In genomic region chr1:177928194-177928593, GRCh38 we compare ENCODE assay signal across 14 cellular contexts. TPM values are rescaled to one million over a fixed set of nuclear protein-coding genes. Genes with fewer than 3 reads are reported as not detected.
DNase-seq lines count a peak whose midpoint lies in the region; ATAC-seq, FAIRE-seq and TF ChIP-seq lines count a peak whose summit lies in the region.
"Had no signal": no experiment of that assay in that cellular context is flagged by ENCODE, and none has a peak within 500 bp of the region (broad histone marks: within the 10 kb centered on the region; RNA-seq: fewer than 3 reads in every experiment).

No MANE protein-coding gene starts in this region.

- intact Hi-C loops in K562 (cut with micrococcal nuclease): no loop called here
- intact Hi-C loops in natural killer cell (cut with micrococcal nuclease): no loop called here

- BruUV-seq in K562 (replicated peaks; lab: Mats Ljungman, UMichigan): no TSS peak

- POLR2A ChIA-PET in AG04449 (lab: Yijun Ruan, JAX) (no interaction called here), K562 (lab: Yijun Ruan, JAX) (no interaction called here)

- H3K4me1 ChIP-seq in K562 (replicated peaks in 1 of 2; ENCODE audit: control insufficient read depth in 2 of 2, insufficient read depth in 2 of 2, low read length in 2 of 2): no peaks in the 10 kb centered on the region
- H3K4me1 ChIP-seq: upper lobe of left lung had no signal

- H3K4me1 Mint-ChIP-seq in natural killer cell: no peaks in the 10 kb centered on the region
- H3K4me1 Mint-ChIP-seq: activated CD8-positive, alpha-beta memory T cell treated with anti-CD3 and anti-CD28 coated beads, Interleukin-2, amount 10 ng/mL, durations not matched to agents 7 days and 5 days had no signal

- H3K9me3 ChIP-seq in K562 (replicated peaks; ENCODE audit: control insufficient read depth, insufficient read depth, low read depth, low read length): no peaks in the 10 kb centered on the region
- H3K9me3 ChIP-seq: upper lobe of left lung had no signal

- no peaks in the 10 kb centered on the region for H3K9me1 ChIP-seq in K562 (ENCODE audit: control insufficient read depth, insufficient read depth, low read length)

- no peak overlapping the region for H3K27ac ChIP-seq in K562 (ENCODE audit: extremely low read depth, low read depth, low read length)
- H3K27ac ChIP-seq: PC-9, upper lobe of left lung had no signal

- H3K36me3 ChIP-seq in K562 (ENCODE audit: control insufficient read depth, insufficient read depth, low read length): no peaks in the 10 kb centered on the region

- H4K20me1 ChIP-seq in K562 (replicated peaks; ENCODE audit: control insufficient read depth, insufficient read depth, low read length): no peaks in the 10 kb centered on the region

- no peak overlapping the region for H3K9ac ChIP-seq in K562 (ENCODE audit: insufficient read depth in 1 of 2, low read depth in 2 of 2, low read length in 2 of 2)

- H3K79me2 ChIP-seq in K562 (ENCODE audit: control insufficient read depth, insufficient read depth, low read length): no peaks in the 10 kb centered on the region

- TF ChIP-seq RAD21 in K562 (CRISPR knock-in tag; conservative IDR thresholded peaks at IDR 0.05 in 1 of 2, IDR thresholded peaks at IDR 0.05 in 1 of 2): no peak

- TF ChIP-seq CTCF in AG04449 (IDR thresholded peaks at IDR 0.05; ENCODE audit: insufficient read depth, low read length, missing control alignments): peak; percentile 26
- TF ChIP-seq CTCF in K562 (IDR thresholded peaks at IDR 0.05 in 2 of 3, conservative IDR thresholded peaks at IDR 0.05 in 1 of 3; ENCODE audit: insufficient read depth in 2 of 3, low read depth in 1 of 3, low read length in 3 of 3): 0 out of 6 replicates have a peak, but pooled peaks of 1 of the 3 experiments have one; percentile 13
- TF ChIP-seq CTCF in natural killer cell (IDR thresholded peaks at IDR 0.05): no peak

- no peak overlapping the region for H3K4me3 Mint-ChIP-seq in natural killer cell
- H3K4me3 Mint-ChIP-seq: activated CD8-positive, alpha-beta memory T cell treated with anti-CD3 and anti-CD28 coated beads, Interleukin-2, amount 10 ng/mL, durations not matched to agents 7 days and 5 days; CD4-positive, alpha-beta T cell had no signal

- peaks cover 0 to 2% of the 10 kb centered on the region in 2 donors for H3K9me3 Mint-ChIP-seq in natural killer cell
- H3K9me3 Mint-ChIP-seq: activated naive CD4-positive, alpha-beta T cell treated with anti-CD3 and anti-CD28 coated beads, Interleukin-2, amount 50 U/mL, for 72 hours; CD4-positive, alpha-beta T cell had no signal

- no peaks in the 10 kb centered on the region for H3K27me3 Mint-ChIP-seq in natural killer cell (ENCODE audit: low read depth in 2 of 2)
- H3K27me3 Mint-ChIP-seq: activated CD8-positive, alpha-beta memory T cell treated with anti-CD3 and anti-CD28 coated beads, Interleukin-2, amount 10 ng/mL, durations not matched to agents 7 days and 5 days; CD4-positive, alpha-beta T cell had no signal

- no peak overlapping the region for H3K4me2 ChIP-seq in K562 (ENCODE audit: insufficient read depth, low read length)
- H3K4me2 ChIP-seq: PC-9 had no signal

- H3K27me3 ChIP-seq in K562 (ENCODE audit: control insufficient read depth in 2 of 2, insufficient read depth in 2 of 2, low read length in 2 of 2): no peaks in the 10 kb centered on the region
- H3K27me3 ChIP-seq: upper lobe of left lung had no signal

- no peak overlapping the region for H3K27ac Mint-ChIP-seq in natural killer cell
- H3K27ac Mint-ChIP-seq: activated CD8-positive, alpha-beta memory T cell treated with anti-CD3 and anti-CD28 coated beads, Interleukin-2, amount 10 ng/mL, durations not matched to agents 7 days and 5 days; activated naive CD4-positive, alpha-beta T cell treated with anti-CD3 and anti-CD28 coated beads, Interleukin-2, amount 50 U/mL, for 72 hours; CD4-positive, alpha-beta T cell had no signal

- H3K36me3 Mint-ChIP-seq in natural killer cell: no peaks in the 10 kb centered on the region
- H3K36me3 Mint-ChIP-seq: activated CD8-positive, alpha-beta memory T cell treated with anti-CD3 and anti-CD28 coated beads, Interleukin-2, amount 10 ng/mL, durations not matched to agents 7 days and 5 days; activated naive CD4-positive, alpha-beta T cell treated with anti-CD3 and anti-CD28 coated beads, Interleukin-2, amount 50 U/mL, for 72 hours had no signal

- CTCF ChIA-PET in AG04449 (lab: Yijun Ruan, JAX) (interaction anchor here (0.9 to 7.2 kb wide), 5 partner anchors 11 to 54 kb away, joined by 3 to 59 read pairs (median 3); no protein-coding TSS in a partner anchor), K562 (lab: Yijun Ruan, JAX; ENCODE audit: low intra/inter-chr PET ratio) (no interaction called here)

- H3K4me3 ChIP-seq in AG04449 (ENCODE audit: low read depth, low read length) (no peak overlapping the region), K562 (no peak overlapping the region)
- H3K4me3 ChIP-seq: PC-9, upper lobe of left lung had no signal

- no peak for TF ChIP-seq EP300 in K562 (IDR thresholded peaks at IDR 0.05; ENCODE audit: low read length)

- no peak for FAIRE-seq in K562 (lab: Jason Lieb, UNC)

- 0% methylated on average over 2 of the region's 2 CpGs for WGBS in K562 (ENCODE audit: insufficient coverage, low coverage, missing lambda C conversion rate)

- TF ChIP-seq POLR2A in K562 (conservative IDR thresholded peaks at IDR 0.05) (no peak), GM18505 (IDR thresholded peaks at IDR 0.05; ENCODE audit: borderline replicate concordance, extremely low read depth, insufficient read depth, insufficient read length) (no peak)

- ATAC-seq in K562 (peak; percentile 48; the same call in 1 of the 3 replicates), natural killer cell (no peak), GM18505 (IDR thresholded peaks at IDR 0.05; ENCODE audit: unreplicated experiment) (no peak), GM18909 (IDR thresholded peaks at IDR 0.05; ENCODE audit: poor library complexity, unreplicated experiment) (no peak)
- ATAC-seq: activated CD8-positive, alpha-beta memory T cell treated with anti-CD3 and anti-CD28 coated beads, Interleukin-2, amount 10 ng/mL, durations not matched to agents 7 days and 5 days; activated naive CD4-positive, alpha-beta T cell treated with anti-CD3 and anti-CD28 coated beads, Interleukin-2, amount 50 U/mL, for 72 hours had no signal

- no peak overlapping the region for H2AFZ ChIP-seq in K562 (ENCODE audit: low read depth, low read length)
- H2AFZ ChIP-seq: PC-9 had no signal

- no peak for DNase-seq in AG04449 (ENCODE audit: low read depth, low spot score)
- DNase-seq in LHCN-M2 (ENCODE audit: low read depth): peak; percentile 69
- DNase-seq in K562 (ENCODE audit: extremely low read depth in 1 of 4, low spot score in 3 of 4): no peak
- peak; percentile 47 for DNase-seq in iris pigment epithelial cell (ENCODE audit: low read depth)
- DNase-seq in natural killer cell: no peak
- DNase-seq in activated CD4-positive, alpha-beta T cell treated with anti-CD3 and anti-CD28 coated beads, Interleukin-2, amount 50 U/mL, for 4 hours: no peak
- DNase-seq: activated CD8-positive, alpha-beta memory T cell treated with anti-CD3 and anti-CD28 coated beads, Interleukin-2, amount 10 ng/mL, durations not matched to agents 7 days and 5 days; CD4-positive, alpha-beta T cell; NCI-H146; PC-9; upper lobe of left lung had no signal

- in situ Hi-C loops in K562 (cut with MboI): loop anchor here (25.0 kb wide), 1 partner anchor 1366 kb away; no protein-coding TSS in a partner anchor

TF ChIP-seq in K562, 482 proteins besides CTCF, POLR2A, EP300 and RAD21:
- TF ChIP-seq MTA3 (IDR thresholded peaks at IDR 0.05; ENCODE audit: borderline replicate concordance) (no peak), SPI1 (IDR thresholded peaks at IDR 0.05; ENCODE audit: borderline replicate concordance, low read depth, low read length) (peak; percentile 78; the same call in 1 of the 2 replicates), C11orf30 (IDR thresholded peaks at IDR 0.05; ENCODE audit: low read depth) (no peak), BRF1 (IDR thresholded peaks at IDR 0.05; ENCODE audit: borderline replicate concordance, extremely low read depth, insufficient read length) (no peak), RB1 (IDR thresholded peaks at IDR 0.05; ENCODE audit: low read depth) (no peak), KLF13 (tag; IDR thresholded peaks at IDR 0.05; ENCODE audit: borderline replicate concordance, low read depth) (no peak), JUNB (CRISPR knock-in tag; conservative IDR thresholded peaks at IDR 0.05) (no peak), FOXA1 (IDR thresholded peaks at IDR 0.05; ENCODE audit: borderline replicate concordance) (no peak)

RNA-seq across cellular contexts. Expression of gene SEC16B, which starts 41.7 kb away (rescaled TPM):
- 10.8 and 12.5 TPM in 2 replicates for total RNA-seq in LHCN-M2 (2014; rRNA removed)
- 3.5 TPM for polyA plus RNA-seq in LHCN-M2 (2012)
- not detected in 2 replicates for total RNA-seq in K562 (2011; cell fraction: chromatin; rRNA removed; ENCODE audit: low replicate concordance)
- not detected in 2 replicates for total RNA-seq in K562 (2011; cell fraction: nucleolus; rRNA removed)
- total RNA-seq in K562 (2011; cell fraction: nucleoplasm; rRNA removed): not detected in 2 replicates
- not detected in 2 replicates for total RNA-seq in K562 (2014; rRNA removed)
- total RNA-seq in K562 (2014; rRNA removed; fragmentation: Illumina TruSeq; extraction: Trizol): not detected in 2 replicates
- total RNA-seq in K562 (2015; rRNA removed; fragmentation: Illumina TruSeq; extraction: Trizol): not detected in 2 replicates
- not detected in 2 replicates for total RNA-seq in K562 (2021)
- not detected in 2 replicates for polyA plus RNA-seq in K562 (2011; rRNA removed)
- not detected in 2 replicates for polyA plus RNA-seq in K562 (2011; cell fraction: cytosol; rRNA removed)
- 0.06 TPM in 1 of 2 replicates, not detected in the other for polyA plus RNA-seq in K562 (2011; cell fraction: nucleus; rRNA removed)
- 0.04 TPM in 1 of 2 replicates, not detected in the other for polyA plus RNA-seq in K562 (2012)
- polyA plus RNA-seq in K562 (2014; fragmentation: Illumina TruSeq; extraction: Trizol): not detected in 2 replicates
- polyA plus RNA-seq in K562 (2014; fragmentation: Nextera tagmentation; extraction: Ambion mirVana): not detected
- not detected in 2 replicates for polyA plus RNA-seq in K562 (2014; rRNA removed)
- polyA minus RNA-seq in K562 (2011; rRNA and poly(A)+ RNA removed): not detected in 2 replicates
- polyA minus RNA-seq in K562 (2011; cell fraction: cytosol; rRNA and poly(A)+ RNA removed): not detected in 2 replicates
- polyA minus RNA-seq in K562 (2011; cell fraction: nucleus; rRNA and poly(A)+ RNA removed): not detected in 2 replicates
- under 1 TPM in 1 of 3 donors, not detected in 2; 0.31 TPM for total RNA-seq in natural killer cell
- total RNA-seq: activated naive CD4-positive, alpha-beta T cell treated with anti-CD3 and anti-CD28 coated beads, Interleukin-2, amount 50 U/mL, for 72 hours; CD4-positive, alpha-beta T cell had no signal

Comparison
In these comparisons a context has a peak if more than half of its experiments do, and no peak if none do; other contexts are left out.
1. DNase-seq: peak in LHCN-M2 (single experiment) and iris pigment epithelial cell (single experiment); none in AG04449 (single experiment), K562 (0 of 4), natural killer cell (single experiment) and activated CD4-positive, alpha-beta T cell treated with anti-CD3 and anti-CD28 coated beads, Interleukin-2, amount 50 U/mL, for 4 hours (0 of 2).